1 cellular context compared by ENCODE assay signal in the genomic region with DNA sequence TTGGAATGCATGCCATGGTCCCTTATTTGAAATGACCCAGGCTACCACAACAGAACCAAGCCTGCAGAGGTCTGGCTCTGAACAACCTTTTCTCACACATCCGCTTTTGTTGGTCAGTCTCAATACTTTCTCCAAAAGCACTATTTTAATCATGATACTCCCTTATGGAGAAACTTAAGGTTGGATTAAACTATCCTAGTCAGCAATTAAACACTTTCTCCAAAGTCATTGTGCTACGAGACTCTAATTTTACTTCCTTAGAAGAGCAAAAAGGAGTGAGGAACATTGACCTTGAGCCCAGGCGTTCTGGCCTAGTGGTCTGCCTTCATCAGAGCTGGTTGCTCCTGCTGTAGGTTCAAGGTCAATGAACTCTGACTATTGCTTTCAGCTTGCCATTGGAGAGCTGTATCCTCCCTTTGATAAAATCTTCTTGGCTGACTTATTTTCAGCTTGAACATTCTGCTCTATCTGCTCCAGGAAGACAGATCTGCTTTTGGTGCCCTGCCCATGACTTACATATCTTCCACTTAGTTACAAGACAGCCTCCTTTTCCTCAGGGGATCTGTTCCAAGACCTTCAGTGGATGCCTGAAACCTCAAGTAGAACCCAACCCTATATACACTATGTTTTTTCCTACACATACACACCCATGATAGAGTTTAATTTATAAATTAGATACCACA.
TF ChIP-seq lines count a peak whose summit lies in the region.

No MANE protein-coding gene starts in this region.

TF ChIP-seq in A549, 52 proteins besides CTCF, POLR2A, EP300 and RAD21 (continued from another document):
- TF ChIP-seq, protein P1, sequence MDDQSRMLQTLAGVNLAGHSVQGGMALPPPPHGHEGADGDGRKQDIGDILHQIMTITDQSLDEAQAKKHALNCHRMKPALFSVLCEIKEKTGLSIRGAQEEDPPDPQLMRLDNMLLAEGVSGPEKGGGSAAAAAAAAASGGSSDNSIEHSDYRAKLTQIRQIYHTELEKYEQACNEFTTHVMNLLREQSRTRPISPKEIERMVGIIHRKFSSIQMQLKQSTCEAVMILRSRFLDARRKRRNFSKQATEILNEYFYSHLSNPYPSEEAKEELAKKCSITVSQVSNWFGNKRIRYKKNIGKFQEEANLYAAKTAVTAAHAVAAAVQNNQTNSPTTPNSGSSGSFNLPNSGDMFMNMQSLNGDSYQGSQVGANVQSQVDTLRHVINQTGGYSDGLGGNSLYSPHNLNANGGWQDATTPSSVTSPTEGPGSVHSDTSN (IDR thresholded peaks at IDR 0.05), result no peak
- TF ChIP-seq SREBF2 (IDR thresholded peaks at IDR 0.05) (no peak), NFE2L2 (conservative IDR thresholded peaks at IDR 0.05; ENCODE audit: low read length) (no peak)
- TF ChIP-seq, protein P2, sequence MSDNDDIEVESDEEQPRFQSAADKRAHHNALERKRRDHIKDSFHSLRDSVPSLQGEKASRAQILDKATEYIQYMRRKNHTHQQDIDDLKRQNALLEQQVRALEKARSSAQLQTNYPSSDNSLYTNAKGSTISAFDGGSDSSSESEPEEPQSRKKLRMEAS (IDR thresholded peaks at IDR 0.05), result no peak
